ENCODE assay signal across 29 cellular contexts in genomic region chr1:47627016-47627415, GRCh38.
DNase-seq lines count a peak whose midpoint lies in the region; ATAC-seq, FAIRE-seq and TF ChIP-seq lines count a peak whose summit lies in the region.
"Had no signal": no experiment of that assay in that cellular context is flagged by ENCODE, and none has a peak within 500 bp of the region (broad histone marks: within the 10 kb centered on the region; RNA-seq: fewer than 3 reads in every experiment).

No MANE protein-coding gene starts in this region.

- no peak for FAIRE-seq in H1 (lab: Jason Lieb, UNC)
- FAIRE-seq: colon, frontal cortex, G401.6, pancreas had no signal

- no peaks in the 10 kb centered on the region for H3F3A ChIP-seq in PC-9 (ENCODE audit: insufficient read depth, low read depth)

- H2BK15ac ChIP-seq in H1 (ENCODE audit: low read length): no peak overlapping the region

- H3K4ac ChIP-seq in H1 (replicated peaks; ENCODE audit: insufficient read length, low read depth, low read length): no peak overlapping the region

- peaks cover 3% of the 10 kb centered on the region for H3K27me3 Mint-ChIP-seq in neural crest cell (ENCODE audit: low read depth)

- no peak for TF ChIP-seq POLR2A in H1 (IDR thresholded peaks at IDR 0.05; ENCODE audit: control extremely low read depth in 1 of 2, low read depth in 2 of 2, low read length in 2 of 2)

- no peaks in the 10 kb centered on the region for H4K20me1 ChIP-seq in PC-9 (ENCODE audit: insufficient read depth)
- no peaks in the 10 kb centered on the region for H4K20me1 ChIP-seq in H1 (replicated peaks in 1 of 2; ENCODE audit: control insufficient read depth in 1 of 2, insufficient read depth in 2 of 2, low read length in 2 of 2)
- H4K20me1 ChIP-seq: BLaER1 had no signal

- H3K4me3 ChIP-seq in H7 (ENCODE audit: insufficient read depth, low read depth, low read length): no peak overlapping the region
- H3K4me3 ChIP-seq in PC-9: no peak overlapping the region
- no peak overlapping the region for H3K4me3 ChIP-seq in H1 (ENCODE audit: extremely low read depth in 1 of 4, insufficient read depth in 2 of 4, low read depth in 3 of 4, low read length in 4 of 4)
- H3K4me3 ChIP-seq: BLaER1, esophagus squamous epithelium, HAP-1, pancreas, smooth muscle cell, transverse colon had no signal

- H3K79me2 ChIP-seq in PC-9 (ENCODE audit: low read depth): no peaks in the 10 kb centered on the region
- H3K79me2 ChIP-seq in H1 (ENCODE audit: control insufficient read depth in 1 of 2, insufficient read depth in 2 of 2, low read length in 2 of 2): no peaks in the 10 kb centered on the region

- H3K36me3 ChIP-seq in H7 (replicated peaks; ENCODE audit: control insufficient read depth, insufficient read depth, low read length) (no peaks in the 10 kb centered on the region), PC-9 (ENCODE audit: low read depth) (no peaks in the 10 kb centered on the region), H1 (ENCODE audit: control insufficient read depth in 2 of 4, insufficient read depth in 4 of 4, low read length in 3 of 4) (no peaks in the 10 kb centered on the region)
- H3K36me3 ChIP-seq: BLaER1, esophagus squamous epithelium, HAP-1, pancreas, transverse colon had no signal

- H2AFZ ChIP-seq in PC-9 (no peak overlapping the region), H1 (ENCODE audit: low read length) (no peak overlapping the region)

- H3K4me3 Mint-ChIP-seq in neural crest cell: no peak overlapping the region
- H3K4me3 Mint-ChIP-seq: activated T-cell treated with anti-CD3 and anti-CD28 coated beads, Interleukin-2, amount 50 U/mL, for 72 hours; naive thymus-derived CD8-positive, alpha-beta T cell had no signal

- no peaks in the 10 kb centered on the region for H3K9me3 Mint-ChIP-seq in neural crest cell
- H3K9me3 Mint-ChIP-seq: activated T-cell treated with anti-CD3 and anti-CD28 coated beads, Interleukin-2, amount 50 U/mL, for 72 hours had no signal

- no peaks in the 10 kb centered on the region for H3K79me1 ChIP-seq in H1 (ENCODE audit: low read depth, low read length)

- H3K27ac Mint-ChIP-seq in neural crest cell (ENCODE audit: unreplicated experiment): peak overlapping the region; percentile 12
- H3K27ac Mint-ChIP-seq: activated T-cell treated with anti-CD3 and anti-CD28 coated beads, Interleukin-2, amount 50 U/mL, for 72 hours had no signal

- no peak overlapping the region for H3K27ac ChIP-seq in PC-9
- no peak overlapping the region for H3K27ac ChIP-seq in H1 (ENCODE audit: low read depth, low read length)
- H3K27ac ChIP-seq: BLaER1, esophagus squamous epithelium, pancreas, transverse colon had no signal

- POLR2A ChIA-PET in PC-9 (lab: Charles Lee; ENCODE audit: unreplicated experiment) (no interaction called here), H1 (lab: Charles Lee; ENCODE audit: partially characterized antibody) (no interaction called here)

- no peak overlapping the region for H3K4me2 ChIP-seq in PC-9
- H3K4me2 ChIP-seq in H1 (ENCODE audit: insufficient read depth in 1 of 2, low read depth in 2 of 2, low read length in 2 of 2): no peak overlapping the region
- H3K4me2 ChIP-seq: BLaER1, smooth muscle cell had no signal

- WGBS in H1 (ENCODE audit: extremely low coverage in 1 of 2, insufficient coverage in 1 of 2, insufficient read length in 1 of 2, insufficient replicate concordance in 2 of 2, low coverage in 1 of 2, low lambda C conversion rate in 2 of 2, missing lambda C conversion rate in 1 of 2), 2 experiments: 87% methylated on average over 2 of the region's 2 CpGs; no CpG with 5 or more reads in 1 of the 2 experiments

- H3K27me3 ChIP-seq in H7 (ENCODE audit: control insufficient read depth, insufficient read depth, low read length) (no peaks in the 10 kb centered on the region; the same call in 1 of the 2 replicates), PC-9 (ENCODE audit: insufficient read depth, low read depth) (0 out of 2 replicates have a peak, but pooled peaks cover 3% of the 10 kb centered on the region), H1 (replicated peaks in 1 of 4; ENCODE audit: control insufficient read depth in 3 of 4, extremely low read depth in 1 of 4, insufficient read depth in 3 of 4, low read length in 3 of 4) (peaks cover 0 to 2% (median 0%) of the 10 kb centered on the region in 4 experiments; a peak in 1 of 7 replicates)
- H3K27me3 ChIP-seq: BLaER1, pancreas, transverse colon had no signal

- no peaks in the 10 kb centered on the region for H3K9me2 ChIP-seq in PC-9 (ENCODE audit: insufficient read depth)

- no peak overlapping the region for H4K8ac ChIP-seq in H1 (ENCODE audit: extremely low read depth, insufficient read depth, low read length)

- TF ChIP-seq RAD21 in H1 (IDR thresholded peaks at IDR 0.05 in 1 of 2, conservative IDR thresholded peaks at IDR 0.05 in 1 of 2; ENCODE audit: low read depth in 2 of 2, low read length in 2 of 2): peak; percentile 39 to 67; a peak in 3 of 4 replicates

- no peak overlapping the region for H3K9ac ChIP-seq in H1 (replicated peaks in 1 of 4; ENCODE audit: extremely low read depth in 1 of 4, low read depth in 3 of 4, low read length in 3 of 4)
- H3K9ac ChIP-seq: BLaER1 had no signal

- no peaks in the 10 kb centered on the region for H3K23me2 ChIP-seq in H1 (ENCODE audit: low read depth, low read length)

- no peaks in the 10 kb centered on the region for H3K4me1 ChIP-seq in PC-9 (replicated peaks; ENCODE audit: insufficient read depth)
- H3K4me1 ChIP-seq in H1 (replicated peaks in 1 of 4; ENCODE audit: control insufficient read depth in 3 of 4, insufficient read depth in 4 of 4, low read length in 3 of 4): no peaks in the 10 kb centered on the region; a peak in 1 of 7 replicates
- H3K4me1 ChIP-seq: esophagus squamous epithelium, HAP-1, pancreas, transverse colon had no signal

- no peak overlapping the region for H3K18ac ChIP-seq in H1 (ENCODE audit: extremely low read depth, low read length)

- H2BK120ac ChIP-seq in H1 (replicated peaks; ENCODE audit: low read depth, low read length): no peak overlapping the region

- no peaks in the 10 kb centered on the region; the same call in 1 of the 2 replicates for H3K9me3 ChIP-seq in PC-9 (ENCODE audit: insufficient read depth, low read depth)
- no peaks in the 10 kb centered on the region for H3K9me3 ChIP-seq in H1 (ENCODE audit: insufficient read depth in 2 of 2, low read depth in 1 of 2, low read length in 1 of 2)
- H3K9me3 ChIP-seq: BLaER1, esophagus squamous epithelium, HAP-1, pancreas, transverse colon had no signal

- DNase-seq in H7 (peak; percentile 65), PC-9 (no peak), H1 (ENCODE audit: low read depth in 1 of 2, low spot score in 2 of 2) (peak in 1 of 2 experiments; percentile 45), neural crest cell (ENCODE audit: low read depth, low spot score) (no peak), NCI-H446 treated with DMSO at 0.1 percent for 48 hours (lab: John Stamatoyannopoulos, UW) (no peak)
- DNase-seq: activated CD4-positive, alpha-beta T cell treated with anti-CD3 and anti-CD28 coated beads for 4 hours; activated naive CD4-positive, alpha-beta T cell treated with Interleukin-2 at 50 U/mL for 16 hours; activated T-cell treated with anti-CD3 and anti-CD28 coated beads, Interleukin-2, amount 50 U/mL, for 72 hours; amniotic stem cell; esophagus squamous epithelium; midbrain; NCI-H1105; NCI-H1930; NCI-H226; NCI-H82; OCI-M1; pancreas; stimulated activated CD4-positive, alpha-beta T cell treated with anti-CD3 and anti-CD28 coated beads, Interleukin-1b, Interleukin-23, amount 100 ng/mL, for 48 hours; transverse colon had no signal

- H2BK20ac ChIP-seq in H1 (ENCODE audit: low read length): no peak overlapping the region

- no peak overlapping the region for H2BK12ac ChIP-seq in H1 (ENCODE audit: low read depth, low read length)

- no peak overlapping the region for H2BK5ac ChIP-seq in H1 (ENCODE audit: low read depth, low read length)

- no peak overlapping the region for H4K91ac ChIP-seq in H1 (replicated peaks; ENCODE audit: insufficient read length, low read length)

- no peak for TF ChIP-seq EP300 in H1 (IDR thresholded peaks at IDR 0.05; ENCODE audit: borderline replicate concordance in 1 of 2, low read depth in 2 of 2, low read length in 2 of 2)

- H3K4me1 Mint-ChIP-seq in neural crest cell: peaks cover 36% of the 10 kb centered on the region
- H3K4me1 Mint-ChIP-seq: naive thymus-derived CD8-positive, alpha-beta T cell had no signal

- ATAC-seq in GM19467 (IDR thresholded peaks at IDR 0.05; ENCODE audit: unreplicated experiment) (no peak), GM18867 (IDR thresholded peaks at IDR 0.05; ENCODE audit: unreplicated experiment) (no peak)
- ATAC-seq: activated T-cell treated with anti-CD3 and anti-CD28 coated beads, Interleukin-2, amount 50 U/mL, for 72 hours; naive thymus-derived CD8-positive, alpha-beta T cell; pancreas; Right ventricle myocardium inferior had no signal

- H3K23ac ChIP-seq in H1 (ENCODE audit: insufficient read length): no peak overlapping the region

- TF ChIP-seq CTCF in PC-9 (conservative IDR thresholded peaks at IDR 0.05) (peak; percentile 25; the same call in 1 of the 2 replicates), H1 (IDR thresholded peaks at IDR 0.05; ENCODE audit: control extremely low read depth in 1 of 3, insufficient read depth in 1 of 3, low read depth in 1 of 3, low read length in 3 of 3) (peak; percentile 35 to 62 (median 54)), neural crest cell (conservative IDR thresholded peaks at IDR 0.05) (peak; percentile 11)

- H2AK5ac ChIP-seq in H1 (ENCODE audit: low read depth, low read length): no peak overlapping the region

- BruUV-seq in PC-9 (replicated peaks; lab: Mats Ljungman, UMichigan): no TSS peak

- no peak overlapping the region for H4K5ac ChIP-seq in H1 (ENCODE audit: insufficient read length, low read depth, low read length)

- no peak overlapping the region for H3K14ac ChIP-seq in H1 (ENCODE audit: insufficient read length)

- intact Hi-C loops in PC-9 (cut with micrococcal nuclease; ENCODE audit: unreplicated experiment): no loop called here

- H3K56ac ChIP-seq in H1 (replicated peaks; ENCODE audit: insufficient read length, low read depth, low read length): no peak overlapping the region

- CTCF ChIA-PET in PC-9 (lab: Charles Lee): no interaction called here
- CTCF ChIA-PET in H1 (lab: Charles Lee; ENCODE audit: partially characterized antibody): interaction anchor here (0.6 to 6.0 kb wide), 42 partner anchors 8 to 339 kb away, joined by 3 to 151 read pairs (median 4); no protein-coding TSS in a partner anchor

- no peaks in the 10 kb centered on the region for H3K36me3 Mint-ChIP-seq in neural crest cell (ENCODE audit: low read depth)
- H3K36me3 Mint-ChIP-seq: naive thymus-derived CD8-positive, alpha-beta T cell had no signal

TF ChIP-seq in H1, 55 proteins besides CTCF, POLR2A, EP300 and RAD21:
- TF ChIP-seq SP4 (IDR thresholded peaks at IDR 0.05; ENCODE audit: low read length) (no peak), YY1 (IDR thresholded peaks at IDR 0.05; ENCODE audit: low read depth, low read length) (0 out of 2 replicates have a peak, but pooled peaks have one; percentile 13)
